8 cellular contexts compared by ENCODE assay signal in the genomic region with DNA sequence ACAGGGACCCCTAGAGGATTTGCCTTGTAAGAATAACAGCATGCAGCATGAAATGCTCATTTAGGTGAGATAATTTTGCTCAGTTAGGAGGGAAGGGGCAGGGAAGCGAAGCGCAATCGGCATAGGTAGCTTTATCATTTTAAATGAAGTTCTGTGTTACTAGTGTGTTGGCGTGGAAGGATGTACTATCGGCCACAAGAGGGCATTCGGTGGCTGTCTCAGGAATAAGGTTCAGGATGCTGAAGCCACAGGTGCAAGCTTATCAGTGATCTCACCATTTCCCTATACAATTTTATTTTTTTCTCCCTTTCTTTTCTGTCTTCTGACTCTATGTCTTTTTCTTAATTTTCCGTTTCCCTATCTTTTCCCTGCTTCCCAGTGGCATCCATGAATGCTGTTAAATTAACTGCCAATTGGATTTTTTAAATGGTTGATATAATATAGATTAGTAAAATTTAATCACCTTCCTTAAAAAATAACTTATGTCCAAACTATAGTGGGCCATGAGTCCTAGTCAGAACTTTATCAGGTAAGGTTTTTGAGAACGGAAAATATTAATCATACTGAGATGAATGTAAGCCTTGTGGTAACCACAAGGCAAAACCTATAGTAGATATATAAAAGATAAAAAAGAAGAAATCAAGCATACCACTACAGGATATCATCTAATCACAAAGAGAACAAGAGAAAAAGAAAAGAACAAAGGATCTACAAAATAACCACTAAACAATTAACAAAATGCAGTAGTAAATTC. TPM values are rescaled to one million over a fixed set of nuclear protein-coding genes. Genes with fewer than 3 reads are reported as not detected.
DNase-seq lines count a peak whose midpoint lies in the region; ATAC-seq, FAIRE-seq and TF ChIP-seq lines count a peak whose summit lies in the region.

No MANE protein-coding gene starts in this region.

- H3K9me1 ChIP-seq in K562 (ENCODE audit: control insufficient read depth, insufficient read depth, low read length), result no peaks in the 10 kb centered on the region

- H3K27me3 ChIP-seq in K562 (ENCODE audit: control insufficient read depth in 2 of 2, insufficient read depth in 2 of 2, low read length in 2 of 2) (no peaks in the 10 kb centered on the region), iPS DF 6.9 (ENCODE audit: control insufficient read depth, insufficient read depth, low read length) (no peaks in the 10 kb centered on the region)

- no peak for TF ChIP-seq POLR2A in K562 (conservative IDR thresholded peaks at IDR 0.05)

- CTCF ChIA-PET in K562 (lab: Yijun Ruan, JAX; ENCODE audit: low intra/inter-chr PET ratio), result interaction anchor here (1.3 to 1.7 kb wide), 3 partner anchors 238 to 414 kb away, joined by 3 to 6 read pairs (median 4); no protein-coding TSS in a partner anchor

- ATAC-seq in K562, result peak; percentile 83

- in situ Hi-C loops in K562 (cut with MboI), result loop anchor here (25.0 kb wide), 1 partner anchor 401 kb away; no protein-coding TSS in a partner anchor

- no peaks in the 10 kb centered on the region for H3K36me3 ChIP-seq in K562 (ENCODE audit: control insufficient read depth, insufficient read depth, low read length)
- no peaks in the 10 kb centered on the region for H3K36me3 ChIP-seq in iPS DF 6.9 (ENCODE audit: control insufficient read depth, insufficient read depth, low read length)

- peak; percentile 15 for DNase-seq in NK-92 treated with Interleukin-12 subunit alpha and Interleukin-12 subunit beta, amount 100 ng/mL, for 24 hours (lab: John Stamatoyannopoulos, UW)
- DNase-seq in NK-92 (lab: John Stamatoyannopoulos, UW; ENCODE audit: unreplicated experiment), result no peak
- DNase-seq in MV-4-11 (lab: John Stamatoyannopoulos, UW), result peak; percentile 19
- DNase-seq in T-helper 1 cell, result peak in 4 of 5 donors; percentile 24 to 73 (median 51)
- peak; percentile 35 to 47 (median 41) for DNase-seq in K562 (ENCODE audit: extremely low read depth in 1 of 4, low spot score in 3 of 4)
- peak; percentile 13 for DNase-seq in iPS DF 6.9 (ENCODE audit: low read depth, low spot score)
- DNase-seq in stimulated activated CD4-positive, alpha-beta T cell treated with anti-CD3 and anti-CD28 coated beads, Interleukin-1b, Interleukin-23, amount 100 ng/mL, for 1 hour (ENCODE audit: low read depth in 2 of 2), result peak; percentile 16 to 21
- DNase-seq in KG1 (lab: John Stamatoyannopoulos, UW), result no peak

- H4K20me1 ChIP-seq in K562 (replicated peaks; ENCODE audit: control insufficient read depth, insufficient read depth, low read length), result no peaks in the 10 kb centered on the region

- no peak overlapping the region for H3K9ac ChIP-seq in K562 (ENCODE audit: insufficient read depth in 1 of 2, low read depth in 2 of 2, low read length in 2 of 2)

- 0 out of 2 replicates have a peak overlapping the region, but pooled peaks have one; percentile 31 for H2AFZ ChIP-seq in K562 (ENCODE audit: low read depth, low read length)

- H3K79me2 ChIP-seq in K562 (ENCODE audit: control insufficient read depth, insufficient read depth, low read length), result no peaks in the 10 kb centered on the region

- FAIRE-seq in K562 (lab: Jason Lieb, UNC), result peak; percentile 74

- intact Hi-C loops in K562 (cut with micrococcal nuclease), result loop anchor here (1.0 to 10.0 kb wide), 5 partner anchors 77 to 432 kb away; no protein-coding TSS in a partner anchor

- no TSS peak for BruUV-seq in K562 (replicated peaks; lab: Mats Ljungman, UMichigan)

- TF ChIP-seq CTCF in K562 (IDR thresholded peaks at IDR 0.05 in 2 of 3, conservative IDR thresholded peaks at IDR 0.05 in 1 of 3; ENCODE audit: insufficient read depth in 2 of 3, low read depth in 1 of 3, low read length in 3 of 3), result peak; percentile 54 to 65 (median 65)

- POLR2A ChIA-PET in K562 (lab: Yijun Ruan, JAX), result no interaction called here

- H3K4me1 ChIP-seq in K562 (replicated peaks in 1 of 2; ENCODE audit: control insufficient read depth in 2 of 2, insufficient read depth in 2 of 2, low read length in 2 of 2) (peaks cover 0 to 5% of the 10 kb centered on the region in 2 experiments; a peak in 2 of 5 replicates), iPS DF 6.9 (ENCODE audit: control insufficient read depth, insufficient read depth, low read length) (no peaks in the 10 kb centered on the region)

- H3K4me3 ChIP-seq in K562, result no peak overlapping the region
- no peak overlapping the region for H3K4me3 ChIP-seq in iPS DF 6.9 (ENCODE audit: low read length)

- H3K9me3 ChIP-seq in K562 (replicated peaks; ENCODE audit: control insufficient read depth, insufficient read depth, low read depth, low read length) (no peaks in the 10 kb centered on the region), iPS DF 6.9 (ENCODE audit: control insufficient read depth, insufficient read depth, low read length) (no peaks in the 10 kb centered on the region)

- peak; percentile 60 to 70 for TF ChIP-seq RAD21 in K562 (CRISPR knock-in tag; conservative IDR thresholded peaks at IDR 0.05 in 1 of 2, IDR thresholded peaks at IDR 0.05 in 1 of 2)

- no peak for TF ChIP-seq EP300 in K562 (IDR thresholded peaks at IDR 0.05; ENCODE audit: low read length)

- 13% methylated on average over 8 of the region's 8 CpGs for WGBS in K562 (ENCODE audit: insufficient coverage, low coverage, missing lambda C conversion rate)
- 100% methylated on average over 1 of the region's 8 CpGs for WGBS in iPS DF 6.9 (ENCODE audit: insufficient coverage, insufficient read length)

- no peak overlapping the region for H3K4me2 ChIP-seq in K562 (ENCODE audit: insufficient read depth, low read length)

- H3K27ac ChIP-seq in K562 (ENCODE audit: extremely low read depth, low read depth, low read length) (no peak overlapping the region), iPS DF 6.9 (ENCODE audit: low read length) (no peak overlapping the region)

TF ChIP-seq in K562, 482 proteins besides CTCF, POLR2A, EP300 and RAD21 (continues in another document):
- TF ChIP-seq, protein P1, sequence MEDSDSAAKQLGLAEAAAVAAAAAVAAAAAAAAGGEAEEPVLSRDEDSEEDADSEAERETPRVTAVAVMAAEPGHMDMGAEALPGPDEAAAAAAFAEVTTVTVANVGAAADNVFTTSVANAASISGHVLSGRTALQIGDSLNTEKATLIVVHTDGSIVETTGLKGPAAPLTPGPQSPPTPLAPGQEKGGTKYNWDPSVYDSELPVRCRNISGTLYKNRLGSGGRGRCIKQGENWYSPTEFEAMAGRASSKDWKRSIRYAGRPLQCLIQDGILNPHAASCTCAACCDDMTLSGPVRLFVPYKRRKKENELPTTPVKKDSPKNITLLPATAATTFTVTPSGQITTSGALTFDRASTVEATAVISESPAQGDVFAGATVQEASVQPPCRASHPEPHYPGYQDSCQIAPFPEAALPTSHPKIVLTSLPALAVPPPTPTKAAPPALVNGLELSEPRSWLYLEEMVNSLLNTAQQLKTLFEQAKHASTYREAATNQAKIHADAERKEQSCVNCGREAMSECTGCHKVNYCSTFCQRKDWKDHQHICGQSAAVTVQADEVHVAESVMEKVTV (CRISPR knock-in tag; IDR thresholded peaks at IDR 0.05), result peak; percentile 53
- TF ChIP-seq GABPB2 (CRISPR knock-in tag; conservative IDR thresholded peaks at IDR 0.05), result no peak
- no peak for TF ChIP-seq ZNF589 (CRISPR knock-in tag; IDR thresholded peaks at IDR 0.05; ENCODE audit: low read depth)
- TF ChIP-seq NEUROD1 (IDR thresholded peaks at IDR 0.05; ENCODE audit: borderline replicate concordance, low read depth, low read length, partially characterized antibody), result no peak

RNA-seq across cellular contexts. Expression of a gene that starts 1.2 kb away (rescaled TPM):
- not detected in 2 replicates for total RNA-seq in K562 (2011; cell fraction: chromatin; rRNA removed; ENCODE audit: low replicate concordance)
- not detected in 2 replicates for total RNA-seq in K562 (2011; cell fraction: nucleolus; rRNA removed)
- total RNA-seq in K562 (2011; cell fraction: nucleoplasm; rRNA removed), result not detected in 2 replicates
- total RNA-seq in K562 (2014; rRNA removed) (not detected in 2 replicates), K562 (2014; rRNA removed; fragmentation: Illumina TruSeq; extraction: Trizol) (not detected in 2 replicates), K562 (2015; rRNA removed; fragmentation: Illumina TruSeq; extraction: Trizol) (not detected in 2 replicates), K562 (2021) (not detected in 2 replicates)
- polyA plus RNA-seq in K562 (2011; rRNA removed) (not detected in 2 replicates), K562 (2014; fragmentation: Illumina TruSeq; extraction: Trizol) (not detected in 2 replicates), K562 (2014; fragmentation: Nextera tagmentation; extraction: Ambion mirVana) (under 1 TPM; 0.04 to 0.06 TPM), K562 (2014; rRNA removed) (not detected in 2 replicates)
- polyA plus RNA-seq in K562 (2011; cell fraction: cytosol; rRNA removed), result not detected in 2 replicates
- polyA plus RNA-seq in K562 (2011; cell fraction: nucleus; rRNA removed), result not detected in 2 replicates
- polyA plus RNA-seq in K562 (2012), result 0.10 TPM in 1 of 2 replicates, not detected in the other
- polyA minus RNA-seq in K562 (2011; rRNA and poly(A)+ RNA removed), result not detected in 2 replicates
- polyA minus RNA-seq in K562 (2011; cell fraction: cytosol; rRNA and poly(A)+ RNA removed), result not detected in 2 replicates
- not detected in 2 replicates for polyA minus RNA-seq in K562 (2011; cell fraction: nucleus; rRNA and poly(A)+ RNA removed)

RNA-seq across cellular contexts. Expression of a gene that starts 44.6 kb away (rescaled TPM):
- not detected in 2 replicates for total RNA-seq in K562 (2011; cell fraction: chromatin; rRNA removed; ENCODE audit: low replicate concordance)
- total RNA-seq in K562 (2011; cell fraction: nucleolus; rRNA removed), result not detected in 2 replicates
- not detected in 2 replicates for total RNA-seq in K562 (2011; cell fraction: nucleoplasm; rRNA removed)
- not detected in 2 replicates for total RNA-seq in K562 (2014; rRNA removed)
- total RNA-seq in K562 (2014; rRNA removed; fragmentation: Illumina TruSeq; extraction: Trizol), result not detected in 2 replicates
- total RNA-seq in K562 (2015; rRNA removed; fragmentation: Illumina TruSeq; extraction: Trizol), result not detected in 2 replicates
- not detected in 2 replicates for total RNA-seq in K562 (2021)
- polyA plus RNA-seq in K562 (2011; rRNA removed), result not detected in 2 replicates
- polyA plus RNA-seq in K562 (2011; cell fraction: cytosol; rRNA removed), result not detected in 2 replicates
- polyA plus RNA-seq in K562 (2011; cell fraction: nucleus; rRNA removed), result not detected in 2 replicates
- not detected in 2 replicates for polyA plus RNA-seq in K562 (2012)
- polyA plus RNA-seq in K562 (2014; fragmentation: Illumina TruSeq; extraction: Trizol), result not detected in 2 replicates
- polyA plus RNA-seq in K562 (2014; fragmentation: Nextera tagmentation; extraction: Ambion mirVana), result not detected
- not detected in 2 replicates for polyA plus RNA-seq in K562 (2014; rRNA removed)
- polyA minus RNA-seq in K562 (2011; rRNA and poly(A)+ RNA removed), result not detected in 2 replicates
- polyA minus RNA-seq in K562 (2011; cell fraction: cytosol; rRNA and poly(A)+ RNA removed), result not detected in 2 replicates
- not detected in 2 replicates for polyA minus RNA-seq in K562 (2011; cell fraction: nucleus; rRNA and poly(A)+ RNA removed)

Comparison
In these comparisons a context has a peak if more than half of its experiments do, and no peak if none do; other contexts are left out.
1. DNase-seq: peak in NK-92 treated with Interleukin-12 subunit alpha and Interleukin-12 subunit beta, amount 100 ng/mL, for 24 hours (single experiment), MV-4-11 (single experiment), T-helper 1 cell (4 of 5), K562 (4 of 4), iPS DF 6.9 (single experiment) and stimulated activated CD4-positive, alpha-beta T cell treated with anti-CD3 and anti-CD28 coated beads, Interleukin-1b, Interleukin-23, amount 100 ng/mL, for 1 hour (2 of 2); none in NK-92 (single experiment) and KG1 (single experiment).